25 cellular contexts compared by ENCODE assay signal in the genomic region with DNA sequence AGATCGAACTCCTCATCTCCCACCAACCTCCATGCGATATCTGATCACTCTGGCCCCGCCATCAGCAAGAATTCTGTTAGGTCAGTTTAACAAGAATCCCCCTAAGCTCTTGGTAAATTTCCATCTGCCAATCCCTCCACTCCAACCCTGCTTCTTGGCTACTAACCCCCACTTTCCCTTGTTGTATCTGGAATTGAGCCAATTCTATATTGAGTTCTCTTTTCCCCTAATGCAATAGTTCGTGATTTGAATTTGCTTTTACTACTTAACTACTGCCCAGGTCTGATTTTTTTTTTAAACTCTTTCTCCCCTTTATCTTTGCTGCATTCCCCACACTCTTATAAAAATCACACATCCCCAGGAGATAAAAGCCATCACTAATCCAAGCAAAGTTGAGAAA.
A peak's percentile ranks its signal among the peaks of the same experiment; 100 is the strongest.
DNase-seq lines count a peak whose midpoint lies in the region; ATAC-seq lines count a peak whose summit lies in the region.
"Had no signal": no experiment of that assay in that cellular context is flagged by ENCODE, and none has a peak within 500 bp of the region (broad histone marks: within the 10 kb centered on the region; RNA-seq: fewer than 3 reads in every experiment).

No MANE protein-coding gene starts in this region.

- H2AFZ ChIP-seq in GM23248 (no peak overlapping the region), mesenchymal stem cell (ENCODE audit: low read depth, low read length) (no peak overlapping the region)

- H3K4me2 ChIP-seq in GM23248 (ENCODE audit: unreplicated experiment): peak overlapping the region; percentile 64
- no peak overlapping the region for H3K4me2 ChIP-seq in mesenchymal stem cell (ENCODE audit: low read length, poor library complexity, severe bottlenecking)
- H3K4me2 ChIP-seq: SK-N-SH had no signal

- no peaks in the 10 kb centered on the region for H4K20me1 ChIP-seq in GM23248 (ENCODE audit: insufficient read depth)
- H4K20me1 ChIP-seq: BLaER1 treated with 17β-estradiol and CSF1 and Interleukin-3, amounts not matched to agents 10 nM and 100 nM had no signal

- no peaks in the 10 kb centered on the region for H3K9me3 ChIP-seq in GM23248 (ENCODE audit: low read depth)
- no peaks in the 10 kb centered on the region for H3K9me3 ChIP-seq in mesenchymal stem cell (ENCODE audit: control insufficient read depth, low read length)
- H3K9me3 ChIP-seq: BLaER1 treated with 17β-estradiol and CSF1 and Interleukin-3, amounts not matched to agents 10 nM and 100 nM; SK-N-SH had no signal

- H3K4ac ChIP-seq in mesenchymal stem cell (ENCODE audit: low read depth in 1 of 2, low read length in 2 of 2): peak overlapping the region in 1 of 2 experiments; percentile 37

- H3K27ac ChIP-seq in GM23248: peak overlapping the region; percentile 18; the same call in 1 of the 2 replicates
- H3K27ac ChIP-seq in mesenchymal stem cell (ENCODE audit: low read length, poor library complexity, severe bottlenecking): no peak overlapping the region
- H3K27ac ChIP-seq: BLaER1 treated with 17β-estradiol and CSF1 and Interleukin-3, amounts not matched to agents 10 nM and 100 nM had no signal

- no peak overlapping the region for H4K8ac ChIP-seq in mesenchymal stem cell (ENCODE audit: low read length)

- H3K79me2 ChIP-seq in GM23248 (ENCODE audit: insufficient read depth): no peaks in the 10 kb centered on the region

- H3K4me3 ChIP-seq in GM23248: no peak overlapping the region
- H3K4me3 ChIP-seq in mesenchymal stem cell (ENCODE audit: insufficient read depth in 1 of 2, low read depth in 1 of 2, low read length in 2 of 2): no peak overlapping the region
- H3K4me3 ChIP-seq: BLaER1 treated with 17β-estradiol and CSF1 and Interleukin-3, amounts not matched to agents 10 nM and 100 nM had no signal

- in situ Hi-C loops in GM23248 (cut with MboI): no loop called here

- no peak overlapping the region for H3K9ac ChIP-seq in GM23248
- H3K9ac ChIP-seq in mesenchymal stem cell (ENCODE audit: low read length): no peak overlapping the region
- H3K9ac ChIP-seq: BLaER1 treated with 17β-estradiol and CSF1 and Interleukin-3, amounts not matched to agents 10 nM and 100 nM; SK-N-SH had no signal

- DNase-seq in NCI-H1417 (lab: John Stamatoyannopoulos, UW): peak in 2 of 3 experiments; percentile 15 to 68
- no peak for DNase-seq in NCI-H1417 treated with DMSO at 0.1 percent for 48 hours (lab: John Stamatoyannopoulos, UW)
- DNase-seq in GM23248: no peak
- DNase-seq in NCI-H748 (lab: John Stamatoyannopoulos, UW; ENCODE audit: unreplicated experiment): peak; percentile 93
- DNase-seq in mesenchymal stem cell: no peak
- no peak for DNase-seq in iPS-NIHi11 (ENCODE audit: low spot score)
- no peak for DNase-seq in activated T-cell treated with anti-CD3 and anti-CD28 coated beads, Interleukin-2, amount 50 U/mL, for 48 hours
- DNase-seq: 8988T; activated B cell treated with CpG ODN at 0.5 μM for 24 hours; activated CD4-positive, alpha-beta memory T cell treated with anti-CD3 and anti-CD28 coated beads, Interleukin-2, amount 10 ng/mL, durations not matched to agents 7 days and 5 days; activated naive CD4-positive, alpha-beta T cell treated with anti-CD3 and anti-CD28 coated beads, Interleukin-2, amount 50 U/mL, for 16 hours; activated T-cell treated with anti-CD3 and anti-CD28 coated beads, Interleukin-2, amount 50 U/mL, for 24 hours; endodermal cell; GDM1; head of caudate nucleus; immature natural killer cell; naive B cell; NCI-H1694 treated with DMSO at 0.1 percent for 48 hours; NCI-H524 treated with DMSO at 0.1 percent for 48 hours; posterior cingulate gyrus; SK-N-SH; stimulated activated CD4-positive, alpha-beta T cell treated with anti-CD3 and anti-CD28 coated beads, Interleukin-4, amount 100 ng/mL, for 1 hour; stimulated activated naive CD8-positive, alpha-beta T cell treated with anti-CD3 and anti-CD28 coated beads, Interleukin-15, amount 100 ng/mL, for 72 hours had no signal

- 95 to 98% methylated on average over 4 of the region's 4 CpGs for WGBS in GM23248 (ENCODE audit: low coverage in 1 of 2, low lambda C conversion rate in 2 of 2, missing lambda C conversion rate in 2 of 2), 2 experiments
- over 99% methylated on average over 4 of the region's 4 CpGs for WGBS in mesenchymal stem cell

- no peaks in the 10 kb centered on the region for H3K9me2 ChIP-seq in GM23248 (ENCODE audit: insufficient read depth)
- H3K9me2 ChIP-seq: SK-N-SH had no signal

- peaks cover 35% of the 10 kb centered on the region for H3F3A ChIP-seq in GM23248 (ENCODE audit: insufficient read depth)

- H2BK120ac ChIP-seq in mesenchymal stem cell (ENCODE audit: low read depth, low read length): no peak overlapping the region

- H2BK12ac ChIP-seq in mesenchymal stem cell (ENCODE audit: low read length in 2 of 2): peak overlapping the region; percentile 31 to 82

- H3K79me1 ChIP-seq in mesenchymal stem cell (replicated peaks; ENCODE audit: low read length, poor library complexity, severe bottlenecking): no peaks in the 10 kb centered on the region

- H3K36me3 ChIP-seq in GM23248 (ENCODE audit: low read depth) (no peaks in the 10 kb centered on the region), mesenchymal stem cell (ENCODE audit: control insufficient read depth in 1 of 2, insufficient read depth in 2 of 2, low read depth in 1 of 2, low read length in 2 of 2) (no peaks in the 10 kb centered on the region)
- H3K36me3 ChIP-seq: BLaER1 treated with 17β-estradiol and CSF1 and Interleukin-3, amounts not matched to agents 10 nM and 100 nM had no signal

- H4K91ac ChIP-seq in mesenchymal stem cell (ENCODE audit: low read length): no peak overlapping the region

- H3K14ac ChIP-seq in mesenchymal stem cell (ENCODE audit: low read length in 2 of 2): no peak overlapping the region

- H2BK5ac ChIP-seq in mesenchymal stem cell (ENCODE audit: low read depth, low read length, poor library complexity, severe bottlenecking): no peak overlapping the region

- H3K4me1 ChIP-seq in GM23248 (ENCODE audit: insufficient read depth) (peaks cover 33% of the 10 kb centered on the region), mesenchymal stem cell (ENCODE audit: control insufficient read depth, insufficient read depth, low read depth, low read length) (peaks cover 4% of the 10 kb centered on the region)

- H2BK15ac ChIP-seq in mesenchymal stem cell (ENCODE audit: low read depth, poor library complexity, severe bottlenecking): no peak overlapping the region

- ATAC-seq in HG02884 (IDR thresholded peaks at IDR 0.05; ENCODE audit: unreplicated experiment): no peak
- ATAC-seq: stimulated activated naive CD8-positive, alpha-beta T cell treated with anti-CD3 and anti-CD28 coated beads, Interleukin-15, amount 100 ng/mL, for 72 hours had no signal

- H2AK5ac ChIP-seq in mesenchymal stem cell (ENCODE audit: low read length, severe bottlenecking): peak overlapping the region; percentile 70

- no peak overlapping the region for H3K23ac ChIP-seq in mesenchymal stem cell (ENCODE audit: low read length in 2 of 2)

- H3K27me3 ChIP-seq in GM23248 (replicated peaks; ENCODE audit: insufficient read depth) (no peaks in the 10 kb centered on the region), mesenchymal stem cell (ENCODE audit: control insufficient read depth in 1 of 2, insufficient read depth in 1 of 2, low read length in 2 of 2) (no peaks in the 10 kb centered on the region)
- H3K27me3 ChIP-seq: BLaER1 treated with 17β-estradiol and CSF1 and Interleukin-3, amounts not matched to agents 10 nM and 100 nM had no signal

- peak overlapping the region in 1 of 2 experiments; percentile 9 for H3K18ac ChIP-seq in mesenchymal stem cell (ENCODE audit: low read depth in 1 of 2, low read length in 2 of 2)

Comparison
In these comparisons a context has a peak if more than half of its experiments do, and no peak if none do; other contexts are left out.
1. DNase-seq: peak in NCI-H1417 (2 of 3) and NCI-H748 (single experiment); none in NCI-H1417 treated with DMSO at 0.1 percent for 48 hours (single experiment), GM23248 (single experiment), mesenchymal stem cell (single experiment), iPS-NIHi11 (single experiment) and activated T-cell treated with anti-CD3 and anti-CD28 coated beads, Interleukin-2, amount 50 U/mL, for 48 hours (0 of 2).